ENCODE assay signal across 1 cellular context in the genomic region with DNA sequence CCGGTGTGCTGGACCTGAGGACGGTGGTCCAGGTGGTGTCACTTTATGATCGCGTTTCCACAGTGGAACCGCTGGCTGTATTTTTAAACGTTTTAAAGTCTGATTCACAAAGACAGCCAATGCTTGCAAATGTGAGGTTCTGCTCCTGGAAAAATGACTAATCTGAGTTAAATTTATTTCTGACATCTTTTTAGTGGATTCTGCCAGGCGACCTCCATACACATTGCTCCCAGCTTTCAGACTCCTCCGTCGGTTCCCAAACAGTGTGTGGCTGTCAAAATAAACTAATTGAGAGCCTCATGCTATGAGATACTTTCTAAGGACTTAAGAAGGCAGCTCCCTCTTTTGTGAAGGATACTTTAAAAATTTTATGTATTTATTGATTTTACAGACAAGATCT.
TF ChIP-seq lines count a peak whose summit lies in the region.

No MANE protein-coding gene starts in this region.

TF ChIP-seq in HepG2, 621 proteins besides CTCF, POLR2A, EP300 and RAD21 (continued from another document):
- TF ChIP-seq ZNF841 (CRISPR knock-in tag; IDR thresholded peaks at IDR 0.05; ENCODE audit: borderline replicate concordance) (no peak), PAX8 (CRISPR knock-in tag; IDR thresholded peaks at IDR 0.05; ENCODE audit: borderline replicate concordance) (no peak), TBP (CRISPR knock-in tag; IDR thresholded peaks at IDR 0.05) (no peak), ZNF567 (CRISPR knock-in tag; IDR thresholded peaks at IDR 0.05; ENCODE audit: borderline replicate concordance) (no peak), HMG20A (CRISPR knock-in tag; IDR thresholded peaks at IDR 0.05; ENCODE audit: borderline replicate concordance) (no peak), RXRB (CRISPR knock-in tag; IDR thresholded peaks at IDR 0.05; ENCODE audit: borderline replicate concordance) (no peak), PPARG (CRISPR knock-in tag; conservative IDR thresholded peaks at IDR 0.05) (no peak)
- TF ChIP-seq, protein P1, sequence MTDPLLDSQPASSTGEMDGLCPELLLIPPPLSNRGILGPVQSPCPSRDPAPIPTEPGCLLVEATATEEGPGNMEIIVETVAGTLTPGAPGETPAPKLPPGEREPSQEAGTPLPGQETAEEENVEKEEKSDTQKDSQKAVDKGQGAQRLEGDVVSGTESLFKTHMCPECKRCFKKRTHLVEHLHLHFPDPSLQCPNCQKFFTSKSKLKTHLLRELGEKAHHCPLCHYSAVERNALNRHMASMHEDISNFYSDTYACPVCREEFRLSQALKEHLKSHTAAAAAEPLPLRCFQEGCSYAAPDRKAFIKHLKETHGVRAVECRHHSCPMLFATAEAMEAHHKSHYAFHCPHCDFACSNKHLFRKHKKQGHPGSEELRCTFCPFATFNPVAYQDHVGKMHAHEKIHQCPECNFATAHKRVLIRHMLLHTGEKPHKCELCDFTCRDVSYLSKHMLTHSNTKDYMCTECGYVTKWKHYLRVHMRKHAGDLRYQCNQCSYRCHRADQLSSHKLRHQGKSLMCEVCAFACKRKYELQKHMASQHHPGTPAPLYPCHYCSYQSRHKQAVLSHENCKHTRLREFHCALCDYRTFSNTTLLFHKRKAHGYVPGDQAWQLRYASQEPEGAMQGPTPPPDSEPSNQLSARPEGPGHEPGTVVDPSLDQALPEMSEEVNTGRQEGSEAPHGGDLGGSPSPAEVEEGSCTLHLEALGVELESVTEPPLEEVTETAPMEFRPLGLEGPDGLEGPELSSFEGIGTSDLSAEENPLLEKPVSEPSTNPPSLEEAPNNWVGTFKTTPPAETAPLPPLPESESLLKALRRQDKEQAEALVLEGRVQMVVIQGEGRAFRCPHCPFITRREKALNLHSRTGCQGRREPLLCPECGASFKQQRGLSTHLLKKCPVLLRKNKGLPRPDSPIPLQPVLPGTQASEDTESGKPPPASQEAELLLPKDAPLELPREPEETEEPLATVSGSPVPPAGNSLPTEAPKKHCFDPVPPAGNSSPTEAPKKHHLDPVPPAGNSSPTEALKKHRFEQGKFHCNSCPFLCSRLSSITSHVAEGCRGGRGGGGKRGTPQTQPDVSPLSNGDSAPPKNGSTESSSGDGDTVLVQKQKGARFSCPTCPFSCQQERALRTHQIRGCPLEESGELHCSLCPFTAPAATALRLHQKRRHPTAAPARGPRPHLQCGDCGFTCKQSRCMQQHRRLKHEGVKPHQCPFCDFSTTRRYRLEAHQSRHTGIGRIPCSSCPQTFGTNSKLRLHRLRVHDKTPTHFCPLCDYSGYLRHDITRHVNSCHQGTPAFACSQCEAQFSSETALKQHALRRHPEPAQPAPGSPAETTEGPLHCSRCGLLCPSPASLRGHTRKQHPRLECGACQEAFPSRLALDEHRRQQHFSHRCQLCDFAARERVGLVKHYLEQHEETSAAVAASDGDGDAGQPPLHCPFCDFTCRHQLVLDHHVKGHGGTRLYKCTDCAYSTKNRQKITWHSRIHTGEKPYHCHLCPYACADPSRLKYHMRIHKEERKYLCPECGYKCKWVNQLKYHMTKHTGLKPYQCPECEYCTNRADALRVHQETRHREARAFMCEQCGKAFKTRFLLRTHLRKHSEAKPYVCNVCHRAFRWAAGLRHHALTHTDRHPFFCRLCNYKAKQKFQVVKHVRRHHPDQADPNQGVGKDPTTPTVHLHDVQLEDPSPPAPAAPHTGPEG (CRISPR knock-in tag; IDR thresholded peaks at IDR 0.05) = no peak
- TF ChIP-seq, protein P2, sequence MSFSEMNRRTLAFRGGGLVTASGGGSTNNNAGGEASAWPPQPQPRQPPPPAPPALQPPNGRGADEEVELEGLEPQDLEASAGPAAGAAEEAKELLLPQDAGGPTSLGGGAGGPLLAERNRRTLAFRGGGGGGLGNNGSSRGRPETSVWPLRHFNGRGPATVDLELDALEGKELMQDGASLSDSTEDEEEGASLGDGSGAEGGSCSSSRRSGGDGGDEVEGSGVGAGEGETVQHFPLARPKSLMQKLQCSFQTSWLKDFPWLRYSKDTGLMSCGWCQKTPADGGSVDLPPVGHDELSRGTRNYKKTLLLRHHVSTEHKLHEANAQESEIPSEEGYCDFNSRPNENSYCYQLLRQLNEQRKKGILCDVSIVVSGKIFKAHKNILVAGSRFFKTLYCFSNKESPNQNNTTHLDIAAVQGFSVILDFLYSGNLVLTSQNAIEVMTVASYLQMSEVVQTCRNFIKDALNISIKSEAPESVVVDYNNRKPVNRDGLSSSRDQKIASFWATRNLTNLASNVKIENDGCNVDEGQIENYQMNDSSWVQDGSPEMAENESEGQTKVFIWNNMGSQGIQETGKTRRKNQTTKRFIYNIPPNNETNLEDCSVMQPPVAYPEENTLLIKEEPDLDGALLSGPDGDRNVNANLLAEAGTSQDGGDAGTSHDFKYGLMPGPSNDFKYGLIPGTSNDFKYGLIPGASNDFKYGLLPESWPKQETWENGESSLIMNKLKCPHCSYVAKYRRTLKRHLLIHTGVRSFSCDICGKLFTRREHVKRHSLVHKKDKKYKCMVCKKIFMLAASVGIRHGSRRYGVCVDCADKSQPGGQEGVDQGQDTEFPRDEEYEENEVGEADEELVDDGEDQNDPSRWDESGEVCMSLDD (CRISPR knock-in tag; IDR thresholded peaks at IDR 0.05; ENCODE audit: borderline replicate concordance) = no peak
- TF ChIP-seq, protein P3, sequence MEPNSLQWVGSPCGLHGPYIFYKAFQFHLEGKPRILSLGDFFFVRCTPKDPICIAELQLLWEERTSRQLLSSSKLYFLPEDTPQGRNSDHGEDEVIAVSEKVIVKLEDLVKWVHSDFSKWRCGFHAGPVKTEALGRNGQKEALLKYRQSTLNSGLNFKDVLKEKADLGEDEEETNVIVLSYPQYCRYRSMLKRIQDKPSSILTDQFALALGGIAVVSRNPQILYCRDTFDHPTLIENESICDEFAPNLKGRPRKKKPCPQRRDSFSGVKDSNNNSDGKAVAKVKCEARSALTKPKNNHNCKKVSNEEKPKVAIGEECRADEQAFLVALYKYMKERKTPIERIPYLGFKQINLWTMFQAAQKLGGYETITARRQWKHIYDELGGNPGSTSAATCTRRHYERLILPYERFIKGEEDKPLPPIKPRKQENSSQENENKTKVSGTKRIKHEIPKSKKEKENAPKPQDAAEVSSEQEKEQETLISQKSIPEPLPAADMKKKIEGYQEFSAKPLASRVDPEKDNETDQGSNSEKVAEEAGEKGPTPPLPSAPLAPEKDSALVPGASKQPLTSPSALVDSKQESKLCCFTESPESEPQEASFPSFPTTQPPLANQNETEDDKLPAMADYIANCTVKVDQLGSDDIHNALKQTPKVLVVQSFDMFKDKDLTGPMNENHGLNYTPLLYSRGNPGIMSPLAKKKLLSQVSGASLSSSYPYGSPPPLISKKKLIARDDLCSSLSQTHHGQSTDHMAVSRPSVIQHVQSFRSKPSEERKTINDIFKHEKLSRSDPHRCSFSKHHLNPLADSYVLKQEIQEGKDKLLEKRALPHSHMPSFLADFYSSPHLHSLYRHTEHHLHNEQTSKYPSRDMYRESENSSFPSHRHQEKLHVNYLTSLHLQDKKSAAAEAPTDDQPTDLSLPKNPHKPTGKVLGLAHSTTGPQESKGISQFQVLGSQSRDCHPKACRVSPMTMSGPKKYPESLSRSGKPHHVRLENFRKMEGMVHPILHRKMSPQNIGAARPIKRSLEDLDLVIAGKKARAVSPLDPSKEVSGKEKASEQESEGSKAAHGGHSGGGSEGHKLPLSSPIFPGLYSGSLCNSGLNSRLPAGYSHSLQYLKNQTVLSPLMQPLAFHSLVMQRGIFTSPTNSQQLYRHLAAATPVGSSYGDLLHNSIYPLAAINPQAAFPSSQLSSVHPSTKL (CRISPR knock-in tag; IDR thresholded peaks at IDR 0.05) = no peak
